ENCODE assay signal across 1 cellular context in the genomic region with DNA sequence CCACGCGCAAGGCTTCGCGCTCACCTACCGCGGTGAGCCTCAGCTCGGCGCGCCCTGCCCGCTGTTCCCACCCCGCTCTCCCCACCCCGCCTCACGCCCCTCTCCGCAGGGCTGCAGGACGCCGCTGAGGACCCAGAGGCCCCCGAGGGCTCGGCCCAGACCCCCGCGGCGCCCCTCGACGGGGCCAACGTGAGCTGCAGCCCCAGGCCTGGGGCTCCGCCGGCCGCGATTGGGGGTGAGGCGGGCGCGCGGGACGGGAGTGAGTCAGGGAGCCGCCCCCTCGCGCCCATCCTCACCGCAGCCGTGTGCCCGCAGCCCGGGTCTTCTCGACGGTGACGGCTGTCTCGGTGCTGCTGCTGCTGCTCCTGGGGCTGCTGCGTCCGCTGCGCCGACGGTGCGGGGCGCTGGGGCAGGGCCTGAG.
TF ChIP-seq lines count a peak whose summit lies in the region.

No MANE protein-coding gene starts in this region.

TF ChIP-seq in HepG2, 621 proteins besides CTCF, POLR2A, EP300 and RAD21:
- TF ChIP-seq BORCS8-MEF2B (CRISPR knock-in tag; IDR thresholded peaks at IDR 0.05) = no peak
- peak; percentile 21 for TF ChIP-seq AGO2 (optimal IDR thresholded peaks at IDR 0.05; ENCODE audit: low read depth, low read length)
